Comparison of ENCODE assay signal across 8 cellular contexts in the genomic region with DNA sequence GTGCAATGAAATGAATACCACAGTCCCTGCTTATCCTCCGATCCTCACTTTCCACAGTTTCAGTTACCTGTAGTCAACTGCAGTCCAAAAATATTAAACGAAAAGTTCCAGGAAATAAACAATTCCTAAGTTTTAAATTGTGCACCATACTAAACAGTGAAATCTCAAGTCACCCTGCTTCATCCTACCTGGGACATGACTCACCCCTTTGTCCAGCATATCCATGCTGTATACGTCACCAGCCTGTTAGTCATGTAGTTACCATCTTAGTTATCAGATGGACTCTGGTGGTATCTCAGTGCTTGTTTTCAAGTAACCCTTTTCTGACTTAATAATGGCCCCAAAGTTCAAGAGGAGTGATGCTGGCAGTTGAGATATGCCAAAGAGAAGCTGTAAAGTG. TPM values are rescaled to one million over a fixed set of nuclear protein-coding genes. Genes with fewer than 3 reads are reported as not detected.
A peak's percentile ranks its signal among the peaks of the same experiment; 100 is the strongest.
DNase-seq lines count a peak whose midpoint lies in the region; ATAC-seq, FAIRE-seq and TF ChIP-seq lines count a peak whose summit lies in the region.
"Not testable (repeated sequence)": the region's sequence is repeated elsewhere in the genome, so short reads cannot be mapped to it uniquely, and the experiment has no call there.

No MANE protein-coding gene starts in this region.

- not testable (repeated sequence) for H2AK9ac ChIP-seq in IMR-90 (replicated peaks; ENCODE audit: low read depth, low read length, poor library complexity)

- not testable (repeated sequence) for H4K91ac ChIP-seq in IMR-90 (ENCODE audit: insufficient read depth, low read depth, low read length)

- POLR2A ChIA-PET in A549 (lab: Yijun Ruan, JAX); IMR-90 (lab: Charles Lee; ENCODE audit: unreplicated experiment): not testable (repeated sequence)

- not testable (repeated sequence) for H3K9me2 ChIP-seq in GM23248 (ENCODE audit: insufficient read depth)

- H3K36me3 ChIP-seq in GM23248 (ENCODE audit: low read depth); IMR-90 (ENCODE audit: control insufficient read depth, insufficient read depth, low read length): not testable (repeated sequence)

- H2BK15ac ChIP-seq in IMR-90 (ENCODE audit: low read depth, low read length): not testable (repeated sequence)

- H4K5ac ChIP-seq in IMR-90 (ENCODE audit: low read depth, low read length): not testable (repeated sequence)

- H3K4me2 ChIP-seq in A549: peak overlapping the region; percentile 16; the same call in 1 of the 3 replicates
- not testable (repeated sequence) for H3K4me2 ChIP-seq in GM23248 (ENCODE audit: unreplicated experiment); IMR-90 (ENCODE audit: low read depth, low read length)

- H3K27ac ChIP-seq in A549; GM23248; IMR-90 (ENCODE audit: insufficient read depth, low read length): not testable (repeated sequence)

- H3K14ac ChIP-seq in IMR-90 (replicated peaks; ENCODE audit: low read depth, low read length): not testable (repeated sequence)

- TF ChIP-seq POLR2A in A549 (IDR thresholded peaks at IDR 0.05; ENCODE audit: low read length); IMR-90 (IDR thresholded peaks at IDR 0.05; ENCODE audit: low read depth, low read length): not testable (repeated sequence)

- not testable (repeated sequence) for H3K4me1 ChIP-seq in A549; GM23248 (ENCODE audit: insufficient read depth); IMR-90 (ENCODE audit: control insufficient read depth, insufficient read depth, low read length)

- CTCF ChIA-PET in A549 (lab: Yijun Ruan, JAX); IMR-90 (lab: Yijun Ruan, JAX): not testable (repeated sequence)

- H3K9me1 ChIP-seq in IMR-90 (ENCODE audit: insufficient read depth, low read length): not testable (repeated sequence)

- DNase-seq in A549 (ENCODE audit: low read depth in 1 of 2, low spot score in 1 of 2) (peak in 1 of 2 experiments; percentile 53), GM23248 (peak; percentile 33), IMR-90 (peak; percentile 38), RPMI7951 (ENCODE audit: low read depth) (peak; percentile 49), astrocyte of the spinal cord (ENCODE audit: low read depth, low spot score) (peak; percentile 22), epithelial cell of esophagus (ENCODE audit: low read depth) (peak; percentile 74), glomerular visceral epithelial cell (ENCODE audit: extremely low spot score) (peak; percentile 20), renal cortical epithelial cell (ENCODE audit: low read depth) (peak; percentile 70)

- not testable (repeated sequence) for H2BK20ac ChIP-seq in IMR-90 (ENCODE audit: low read depth, low read length)

- not testable (repeated sequence) for H3K79me1 ChIP-seq in IMR-90 (ENCODE audit: low read depth in 1 of 2, low read length in 2 of 2)

- peak; percentile 91 to 96 for ATAC-seq in A549
- ATAC-seq in IMR-90 (ENCODE audit: low read depth): not testable (repeated sequence)

- H4K20me1 ChIP-seq in GM23248 (ENCODE audit: insufficient read depth); IMR-90 (ENCODE audit: insufficient read depth, low read length): not testable (repeated sequence)

- TF ChIP-seq RAD21 in A549 (conservative IDR thresholded peaks at IDR 0.05 in 1 of 2, IDR thresholded peaks at IDR 0.05 in 1 of 2); IMR-90 (IDR thresholded peaks at IDR 0.05; ENCODE audit: low read length): not testable (repeated sequence)

- H3K27me3 ChIP-seq in GM23248 (replicated peaks; ENCODE audit: insufficient read depth); IMR-90 (ENCODE audit: control insufficient read depth, insufficient read depth, low read length): not testable (repeated sequence)

- intact Hi-C loops in IMR-90 (cut with micrococcal nuclease): not testable (repeated sequence)

- FAIRE-seq in A549 (lab: Jason Lieb, UNC): not testable (repeated sequence)

- not testable (repeated sequence) for H3K4ac ChIP-seq in IMR-90 (ENCODE audit: low read depth, low read length)

- H3K18ac ChIP-seq in IMR-90 (ENCODE audit: low read depth, low read length): not testable (repeated sequence)

- not testable (repeated sequence) for BruUV-seq in IMR-90 (replicated peaks; lab: Mats Ljungman, UMichigan)

- H3K56ac ChIP-seq in IMR-90 (ENCODE audit: extremely low read depth, insufficient read depth, low read length): not testable (repeated sequence)

- TF ChIP-seq EP300 in A549 (IDR thresholded peaks at IDR 0.05): not testable (repeated sequence)

- WGBS in A549 (ENCODE audit: missing lambda C conversion rate): 41% methylated on average over 3 of the region's 3 CpGs
- 64% methylated on average over 3 of the region's 3 CpGs for WGBS in GM23248 (ENCODE audit: low coverage in 1 of 2, low lambda C conversion rate in 2 of 2, missing lambda C conversion rate in 2 of 2), 2 experiments
- WGBS in IMR-90 (ENCODE audit: extremely low coverage in 2 of 2, insufficient read length in 1 of 2), 2 experiments: 100% methylated on average over 1 of the region's 3 CpGs; no CpG with 5 or more reads in 1 of the 2 experiments

- H3K79me2 ChIP-seq in GM23248 (ENCODE audit: insufficient read depth): not testable (repeated sequence)

- H2AK5ac ChIP-seq in IMR-90 (ENCODE audit: low read depth, low read length): not testable (repeated sequence)

- not testable (repeated sequence) for H3K4me3 ChIP-seq in A549; GM23248; IMR-90 (ENCODE audit: insufficient read depth, low read depth, low read length); astrocyte of the spinal cord (ENCODE audit: low read depth, low read length); epithelial cell of esophagus (ENCODE audit: low read length)

- not testable (repeated sequence) for H4K8ac ChIP-seq in IMR-90 (ENCODE audit: low read depth in 2 of 2, low read length in 2 of 2)

- not testable (repeated sequence) for H3F3A ChIP-seq in GM23248 (ENCODE audit: insufficient read depth)

- dilution Hi-C loops in IMR-90 (cut with HindIII; ENCODE audit: low sequenced_read_pairs, unreplicated experiment): not testable (repeated sequence)

- in situ Hi-C loops in GM23248 (cut with MboI); IMR-90 (cut with MboI; ENCODE audit: low sequenced_read_pairs); astrocyte of the spinal cord (cut with HindIII; ENCODE audit: low sequenced_read_pairs): not testable (repeated sequence)

- H2BK5ac ChIP-seq in IMR-90 (ENCODE audit: low read depth, low read length, poor library complexity, severe bottlenecking): not testable (repeated sequence)

- not testable (repeated sequence) for H3K9me3 ChIP-seq in A549; GM23248 (ENCODE audit: low read depth); IMR-90 (ENCODE audit: control insufficient read depth, insufficient read depth, low read length)

- H2BK120ac ChIP-seq in IMR-90 (ENCODE audit: low read depth, low read length): not testable (repeated sequence)

- H2AFZ ChIP-seq in GM23248; IMR-90 (replicated peaks; ENCODE audit: low read length, poor library complexity): not testable (repeated sequence)

- H3K9ac ChIP-seq in GM23248; IMR-90 (ENCODE audit: low read depth, low read length): not testable (repeated sequence)

- not testable (repeated sequence) for TF ChIP-seq CTCF in A549 (IDR thresholded peaks at IDR 0.05); IMR-90 (conservative IDR thresholded peaks at IDR 0.05; ENCODE audit: low read depth, low read length); astrocyte of the spinal cord (IDR thresholded peaks at IDR 0.05; ENCODE audit: low read depth, low read length); epithelial cell of esophagus (IDR thresholded peaks at IDR 0.05; ENCODE audit: insufficient read depth, low read depth, low read length, missing control alignments)

- H3K23ac ChIP-seq in IMR-90 (ENCODE audit: low read depth, low read length): not testable (repeated sequence)

TF ChIP-seq in A549, 52 proteins besides CTCF, POLR2A, EP300 and RAD21:
- not testable (repeated sequence) for TF ChIP-seq FOSL2 (IDR thresholded peaks at IDR 0.05)
- peak; percentile 73 for TF ChIP-seq FOSL2 (CRISPR knock-in tag; IDR thresholded peaks at IDR 0.05)

RNA-seq across cellular contexts. Expression of gene NAPEPLD, which starts 50.3 kb away (rescaled TPM):
- 12.0 and 12.1 TPM in 2 replicates for polyA plus RNA-seq in A549 (2011; rRNA removed)
- 1.7 and 1.8 TPM in 2 replicates for polyA plus RNA-seq in A549 (2012; cell fraction: cytosol; rRNA removed)
- 1.4 and 2.1 TPM in 2 replicates for polyA plus RNA-seq in A549 (2012; cell fraction: nucleus; rRNA removed)
- polyA plus RNA-seq in A549 (2017; fragmentation: RNase III; extraction: RNeasy Plus Mini Kit Qiagen cat#74134 plus additional on column Dnase treatment): 8.2 to 10.1 TPM (median 8.2 TPM) in 3 replicates
- 7.3 and 9.8 TPM in 2 replicates for polyA minus RNA-seq in A549 (2011; rRNA and poly(A)+ RNA removed)
- 4.4 and 21.1 TPM in 2 replicates for total RNA-seq in GM23248 (2014; rRNA removed; shearing (Covaris generic))
- 9.9 and 10.8 TPM in 2 replicates for polyA plus RNA-seq in GM23248 (2016; fragmentation: Nextera tagmentation; extraction: Ambion mirVana)
- total RNA-seq in IMR-90 (2012; rRNA removed): 3.4 and 3.6 TPM in 2 replicates
- polyA plus RNA-seq in IMR-90 (2012; rRNA removed): 1.4 and 2.2 TPM in 2 replicates
- polyA plus RNA-seq in IMR-90 (2012; cell fraction: cytosol; rRNA removed): 0.32 and 0.60 TPM in 2 replicates
- polyA plus RNA-seq in IMR-90 (2012; cell fraction: nucleus; rRNA removed; ENCODE audit: low replicate concordance): 0.73 and 3.7 TPM in 2 replicates
- total RNA-seq in RPMI7951 (2014; rRNA removed; shearing (Covaris generic)): 5.8 and 7.2 TPM in 2 replicates
- total RNA-seq in renal cortical epithelial cell: 22.1 and 37.2 TPM in 2 replicates
